8 cellular contexts compared by ENCODE assay signal in the genomic region with DNA sequence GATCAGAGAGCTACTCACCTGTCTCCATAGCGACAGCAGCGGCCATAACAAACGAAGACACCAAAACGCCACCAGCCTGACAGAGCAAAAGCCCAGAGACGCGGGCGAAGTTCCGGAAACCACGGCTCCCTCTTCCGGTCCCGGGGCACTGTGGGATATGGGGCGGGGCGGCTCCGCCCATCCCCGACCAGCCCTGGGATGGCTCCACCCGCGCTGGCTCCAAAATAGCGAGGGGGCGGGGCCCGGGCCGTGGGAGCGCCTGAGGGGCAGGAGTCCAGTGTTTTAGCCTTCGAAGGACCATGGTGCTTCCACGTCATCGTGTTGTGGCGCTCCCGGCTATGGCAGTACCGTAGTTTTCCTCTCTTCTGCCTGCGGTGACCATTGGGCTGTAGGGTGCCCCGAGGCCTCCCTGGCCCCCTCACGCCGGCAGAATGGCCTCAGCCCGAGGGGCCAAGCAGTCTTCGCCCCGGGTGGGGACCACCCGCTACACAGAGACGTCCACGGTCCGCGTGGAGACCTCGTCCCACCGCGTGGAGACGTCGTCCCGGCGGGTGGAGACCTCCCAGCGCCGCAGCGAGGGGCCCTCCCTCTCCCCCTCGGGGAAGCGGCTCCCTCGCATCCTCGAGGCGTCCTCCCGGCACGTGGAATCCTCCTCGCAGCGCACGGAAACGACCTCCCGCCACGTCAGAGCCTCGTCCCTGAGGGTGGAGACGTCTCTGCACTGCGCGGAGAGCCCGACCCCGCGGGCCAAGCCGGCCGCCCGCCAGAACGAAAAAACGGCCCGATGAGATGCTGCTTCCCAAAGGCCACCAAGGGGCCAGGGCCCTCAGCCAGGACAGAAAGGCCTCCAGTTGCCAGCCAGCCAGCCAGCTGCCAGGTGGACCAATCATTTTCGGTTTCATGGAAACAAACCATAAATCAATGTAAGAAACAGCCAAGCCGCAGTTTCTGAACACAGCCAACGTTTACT. TPM values are rescaled to one million over a fixed set of nuclear protein-coding genes. Genes with fewer than 3 reads are reported as not detected.
DNase-seq lines count a peak whose midpoint lies in the region; ATAC-seq and TF ChIP-seq lines count a peak whose summit lies in the region.

TSS of gene C17orf100 (plus strand) at position 280 of the 970 bp plus-strand sequence. CDS start at position 432, 152 bp downstream.
TSS of gene MED31 (minus strand) at position 123 of the 970 bp plus-strand sequence. CDS start at position 46, 77 bp downstream.

- peaks cover 64% of the 10 kb centered on the region for H3K4me1 Mint-ChIP-seq in activated T-cell treated with anti-CD3 and anti-CD28 coated beads, Interleukin-2, amount 50 U/mL, for 72 hours (ENCODE audit: low read depth)

- H3K27me3 Mint-ChIP-seq in activated T-cell treated with anti-CD3 and anti-CD28 coated beads, Interleukin-2, amount 50 U/mL, for 72 hours (ENCODE audit: low read depth): no peaks in the 10 kb centered on the region

- intact Hi-C loops in Panc1 (cut with micrococcal nuclease; ENCODE audit: unreplicated experiment): no loop called here
- intact Hi-C loops in esophagus muscularis mucosa (cut with DNase I): no loop called here

- H3K9me3 Mint-ChIP-seq in activated T-cell treated with anti-CD3 and anti-CD28 coated beads, Interleukin-2, amount 50 U/mL, for 72 hours: no peaks in the 10 kb centered on the region

- H3K27me3 ChIP-seq in KMS-11 (ENCODE audit: insufficient read depth, low read depth) (no peaks in the 10 kb centered on the region), Panc1 (ENCODE audit: control insufficient read depth, insufficient read depth, low read length) (no peaks in the 10 kb centered on the region), esophagus muscularis mucosa (peaks cover 0 to 27% (median 5%) of the 10 kb centered on the region in 4 donors), muscle layer of duodenum (ENCODE audit: low read depth, low read length) (peaks cover 13% of the 10 kb centered on the region)

- H4K20me1 ChIP-seq in KMS-11 (ENCODE audit: insufficient read depth): no peaks in the 10 kb centered on the region

- CTCF ChIA-PET in Panc1 (lab: Charles Lee): interaction anchor here (0.6 kb wide), 2 partner anchors 150 to 192 kb away, joined by 3 read pairs; no protein-coding TSS in a partner anchor

- H3K9ac ChIP-seq in KMS-11: peak within 1 kb of the TSS; percentile 73; the same call in 1 of the 2 replicates

- peak within 1 kb of the TSS; percentile 86 to 92 for H3K4me3 Mint-ChIP-seq in activated T-cell treated with anti-CD3 and anti-CD28 coated beads, Interleukin-2, amount 50 U/mL, for 72 hours

- H3K4me1 ChIP-seq in KMS-11 (ENCODE audit: low read depth, poor library complexity, severe bottlenecking) (no peaks in the 10 kb centered on the region), Panc1 (ENCODE audit: control insufficient read depth, insufficient read depth, low read length) (peaks cover 23% of the 10 kb centered on the region; the same call in 1 of the 2 replicates), esophagus muscularis mucosa (peaks cover 23 to 52% (median 42%) of the 10 kb centered on the region in 4 donors), muscle layer of duodenum (ENCODE audit: control insufficient read depth in 1 of 2, insufficient read depth in 2 of 2, low read length in 2 of 2) (peaks cover 13 to 37% of the 10 kb centered on the region in 2 donors)

- BruUV-seq in Panc1 (replicated peaks; lab: Mats Ljungman, UMichigan): no TSS peak

- peak within 1 kb of the TSS; percentile 29; the same call in 1 of the 2 replicates for H3K4me2 ChIP-seq in KMS-11

- no peak for TF ChIP-seq EP300 in esophagus muscularis mucosa (IDR thresholded peaks at IDR 0.05)

- H3K9me3 ChIP-seq in Panc1 (ENCODE audit: control insufficient read depth, insufficient read depth, low read depth, low read length) (no peaks in the 10 kb centered on the region), esophagus muscularis mucosa (peaks cover 0 to 7% (median 0%) of the 10 kb centered on the region in 4 donors), muscle layer of duodenum (ENCODE audit: control insufficient read depth in 1 of 2, low read length in 2 of 2) (no peaks in the 10 kb centered on the region)

- H3K36me3 Mint-ChIP-seq in activated T-cell treated with anti-CD3 and anti-CD28 coated beads, Interleukin-2, amount 50 U/mL, for 72 hours (ENCODE audit: insufficient read depth in 2 of 2): peaks cover 3 to 4% of the 10 kb centered on the region in 2 donors

- in situ Hi-C loops in Panc1 (cut with HindIII; ENCODE audit: low pct_unique_long_range_greater_than_20kb, low sequenced_read_pairs): no loop called here

- POLR2A ChIA-PET in Panc1 (lab: Charles Lee): interaction anchor here (0.7 kb wide), 1 partner anchor 10 kb away, joined by 6 read pairs; no protein-coding TSS in a partner anchor

- peak within 1 kb of the TSS; percentile 96 for H3K27ac Mint-ChIP-seq in activated T-cell treated with anti-CD3 and anti-CD28 coated beads, Interleukin-2, amount 50 U/mL, for 72 hours

- WGBS in esophagus muscularis mucosa: 2% methylated on average over 32 of the region's 79 CpGs

- TF ChIP-seq CTCF in KMS-11 (conservative IDR thresholded peaks at IDR 0.05; ENCODE audit: low read depth, low read length) (no peak), Panc1 (IDR thresholded peaks at IDR 0.05) (no peak), esophagus muscularis mucosa (IDR thresholded peaks at IDR 0.05) (no peak)

- H2AFZ ChIP-seq in KMS-11 (ENCODE audit: low read depth): no peak within 1 kb of the TSS; the same call in 1 of the 2 replicates

- no peaks in the 10 kb centered on the region for H3K36me3 ChIP-seq in KMS-11 (ENCODE audit: insufficient read depth)
- peaks cover 13% of the 10 kb centered on the region for H3K36me3 ChIP-seq in Panc1 (ENCODE audit: control insufficient read depth, insufficient read depth, low read length)
- peaks cover 3 to 30% (median 17%) of the 10 kb centered on the region in 4 donors for H3K36me3 ChIP-seq in esophagus muscularis mucosa
- peaks cover 17 to 24% of the 10 kb centered on the region in 2 donors for H3K36me3 ChIP-seq in muscle layer of duodenum (ENCODE audit: control insufficient read depth in 1 of 2, insufficient read depth in 2 of 2, low read length in 2 of 2)

- no peaks in the 10 kb centered on the region for H3K79me2 ChIP-seq in KMS-11 (ENCODE audit: insufficient read depth, low read depth)

- DNase-seq in DMS153 treated with DMSO at 0.1 percent for 48 hours (lab: John Stamatoyannopoulos, UW; ENCODE audit: unreplicated experiment) (peak; percentile 57), Panc1 (ENCODE audit: low read depth, low spot score) (no peak), esophagus muscularis mucosa (ENCODE audit: extremely low spot score) (peak; percentile 99)
- peak; percentile 96 to 98 for DNase-seq in activated T-cell treated with anti-CD3 and anti-CD28 coated beads, Interleukin-2, amount 50 U/mL, for 72 hours
- peak; percentile 93 for DNase-seq in stimulated activated CD8-positive, alpha-beta memory T cell treated with anti-CD3 and anti-CD28 coated beads, Interleukin-7, amount 100 ng/mL, for 24 hours (ENCODE audit: low read depth)

- ATAC-seq in GM21723 (IDR thresholded peaks at IDR 0.05; ENCODE audit: unreplicated experiment) (peak; percentile 90), Panc1 (peak; percentile 96)
- ATAC-seq in activated T-cell treated with anti-CD3 and anti-CD28 coated beads, Interleukin-2, amount 50 U/mL, for 72 hours (replicated peaks in 1 of 2): peak; percentile 97 to 98

- peak within 1 kb of the TSS; percentile 91 for H3K27ac ChIP-seq in KMS-11
- peak within 1 kb of the TSS; percentile 86 for H3K27ac ChIP-seq in Panc1 (ENCODE audit: low read length)
- peak within 1 kb of the TSS; percentile 82 to 95 (median 90) for H3K27ac ChIP-seq in esophagus muscularis mucosa (replicated peaks in 1 of 4)
- peak within 1 kb of the TSS; percentile 96 for H3K27ac ChIP-seq in muscle layer of duodenum (ENCODE audit: low read length)

- no peak within 1 kb of the TSS for H3K4me3 ChIP-seq in KMS-11 (IDR thresholded peaks at IDR 0.05; ENCODE audit: insufficient read depth, low read depth, low read length)
- peak within 1 kb of the TSS; percentile 90 to 99 for H3K4me3 ChIP-seq in Panc1 (ENCODE audit: low read depth in 2 of 2, low read length in 2 of 2)
- peak within 1 kb of the TSS; percentile 67 to 83 (median 76) for H3K4me3 ChIP-seq in esophagus muscularis mucosa
- peak within 1 kb of the TSS; percentile 84 to 99 for H3K4me3 ChIP-seq in muscle layer of duodenum (ENCODE audit: low read depth in 1 of 2, low read length in 2 of 2)

- TF ChIP-seq POLR2A in esophagus muscularis mucosa (IDR thresholded peaks at IDR 0.05; ENCODE audit: low read depth): no peak

RNA-seq across cellular contexts. Expression of gene C17orf100, which starts in this region (rescaled TPM):
- total RNA-seq in Panc1 (2021; ENCODE audit: unreplicated experiment) (2.8 TPM), esophagus muscularis mucosa (1 to 10 TPM in 1 of 4 donors, under 1 TPM in 3; 0.50 to 1.5 (median 0.84) TPM)
- 3.4 TPM for polyA plus RNA-seq in Panc1 (2012; ENCODE audit: insufficient read length)
- 1 to 10 TPM; 1.8 to 2.9 TPM for total RNA-seq in activated T-cell treated with anti-CD3 and anti-CD28 coated beads, Interleukin-2, amount 50 U/mL, for 72 hours

RNA-seq across cellular contexts. Expression of gene MED31, which starts in this region (rescaled TPM):
- total RNA-seq in Panc1 (2021; ENCODE audit: unreplicated experiment): 18.6 TPM
- 12.1 TPM for polyA plus RNA-seq in Panc1 (2012; ENCODE audit: insufficient read length)
- total RNA-seq in activated T-cell treated with anti-CD3 and anti-CD28 coated beads, Interleukin-2, amount 50 U/mL, for 72 hours: 1 to 10 TPM; 7.3 to 8.8 TPM
- 1 to 10 TPM; 4.5 to 8.7 (median 6.9) TPM for total RNA-seq in esophagus muscularis mucosa
